In the genomic region with DNA sequence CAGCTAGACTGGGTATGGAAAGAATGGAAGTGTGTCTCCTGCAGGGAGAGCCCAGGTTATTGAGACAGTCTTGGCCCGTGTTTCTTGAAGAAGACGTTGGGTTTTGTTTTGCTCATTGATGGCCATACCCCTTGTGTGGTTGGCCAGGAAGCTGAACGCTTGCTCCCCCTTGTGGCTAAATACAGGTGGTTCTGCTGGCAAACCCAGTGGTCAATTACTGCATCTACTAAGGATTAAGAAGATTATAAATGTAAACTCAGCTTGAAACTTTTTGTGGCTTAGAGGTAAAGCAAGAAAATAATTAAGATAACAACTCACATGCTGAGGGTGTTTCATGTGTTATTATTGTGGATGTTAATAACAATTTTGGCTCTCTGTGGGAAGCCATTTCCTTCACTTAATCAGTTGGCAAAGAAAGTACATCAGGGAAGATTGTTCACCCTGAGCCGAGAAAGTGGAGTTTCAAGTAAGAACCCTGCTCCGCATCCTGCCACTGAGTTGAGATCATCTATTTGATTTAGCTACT, we compare ENCODE assay signal across 9 cellular contexts.
DNase-seq lines count a peak whose midpoint lies in the region; ATAC-seq and TF ChIP-seq lines count a peak whose summit lies in the region.
"Had no signal": no experiment of that assay in that cellular context is flagged by ENCODE, and none has a peak within 500 bp of the region (broad histone marks: within the 10 kb centered on the region; RNA-seq: fewer than 3 reads in every experiment).

No MANE protein-coding gene starts in this region.

- no peaks in the 10 kb centered on the region for H3K9me3 Mint-ChIP-seq in naive B cell
- H3K9me3 Mint-ChIP-seq: stimulated activated naive CD8-positive, alpha-beta T cell treated with anti-CD3 and anti-CD28 coated beads, Interleukin-15, Interleukin-2, amounts not matched to agents 100 ng/mL and 50 ng/mL, for 24 hours had no signal

- H3K27ac ChIP-seq in subcutaneous abdominal adipose tissue (ENCODE audit: low read depth, low read length): peak overlapping the region; percentile 76

- no peak overlapping the region for H3K4me3 ChIP-seq in AG09309 (ENCODE audit: control insufficient read depth, low read depth, low read length)
- peak overlapping the region in 1 of 5 donors; percentile 17 for H3K4me3 ChIP-seq in subcutaneous abdominal adipose tissue (ENCODE audit: low read depth in 1 of 5, low read length in 5 of 5)

- no peaks in the 10 kb centered on the region for H3K36me3 Mint-ChIP-seq in naive B cell

- DNase-seq in AG09309 (ENCODE audit: low read depth) (peak; percentile 24), NCI-H524 treated with DMSO at 0.1 percent for 48 hours (lab: John Stamatoyannopoulos, UW) (peak; percentile 4), erythroblast (lab: John Stamatoyannopoulos, UW) (peak; percentile 85 to 91), naive B cell (peak; percentile 51)
- DNase-seq in activated CD4-positive, alpha-beta T cell treated with anti-CD3 and anti-CD28 coated beads, Interleukin-2, amount 50 U/mL, for 48 hours: peak; percentile 54 to 60

- H3K27ac Mint-ChIP-seq in naive B cell: no peak overlapping the region
- H3K27ac Mint-ChIP-seq: stimulated activated naive CD8-positive, alpha-beta T cell treated with anti-CD3 and anti-CD28 coated beads, Interleukin-15, Interleukin-2, amounts not matched to agents 100 ng/mL and 50 ng/mL, for 24 hours had no signal

- peaks cover 2 to 39% (median 26%) of the 10 kb centered on the region in 5 donors for H3K4me1 ChIP-seq in subcutaneous abdominal adipose tissue (ENCODE audit: control insufficient read depth in 5 of 5, insufficient read depth in 5 of 5, low read length in 5 of 5)

- no peaks in the 10 kb centered on the region for H3K27me3 ChIP-seq in subcutaneous abdominal adipose tissue (ENCODE audit: control insufficient read depth in 5 of 5, insufficient read depth in 4 of 5, low read length in 5 of 5)

- peaks cover 3 to 12% (median 9%) of the 10 kb centered on the region in 3 donors for H3K27me3 Mint-ChIP-seq in naive B cell

- peak; percentile 83 for TF ChIP-seq CTCF in AG09309 (IDR thresholded peaks at IDR 0.05; ENCODE audit: control insufficient read depth, insufficient read depth, low read depth, low read length, missing control alignments)

- peak overlapping the region in 1 of 5 donors; percentile 29 for H3K9ac ChIP-seq in subcutaneous abdominal adipose tissue (ENCODE audit: low read length in 5 of 5)

- H3K4me1 Mint-ChIP-seq in naive B cell: peaks cover 11 to 16% (median 14%) of the 10 kb centered on the region in 3 donors

- peak overlapping the region in 4 of 8 donors; percentile 25 to 71 (median 28) for H3K4me3 Mint-ChIP-seq in naive B cell
- H3K4me3 Mint-ChIP-seq: stimulated activated naive CD8-positive, alpha-beta T cell treated with anti-CD3 and anti-CD28 coated beads, Interleukin-15, Interleukin-2, amounts not matched to agents 100 ng/mL and 50 ng/mL, for 24 hours had no signal

- no peak for TF ChIP-seq POLR2A in erythroblast (IDR thresholded peaks at IDR 0.05; ENCODE audit: low read length)

- no peaks in the 10 kb centered on the region for H3K9me3 ChIP-seq in subcutaneous abdominal adipose tissue (ENCODE audit: control insufficient read depth in 5 of 5, low read length in 5 of 5)

- H3K36me3 ChIP-seq in subcutaneous abdominal adipose tissue (ENCODE audit: control insufficient read depth in 5 of 5, insufficient read depth in 5 of 5, low read length in 5 of 5): no peaks in the 10 kb centered on the region

- peak; percentile 47 for ATAC-seq in GM18520 (IDR thresholded peaks at IDR 0.05; ENCODE audit: unreplicated experiment)
- ATAC-seq in HG03175 (IDR thresholded peaks at IDR 0.05; ENCODE audit: unreplicated experiment): peak; percentile 85
- ATAC-seq in naive B cell (ENCODE audit: low read depth in 2 of 2): peak; percentile 73 to 78

Comparison
In these comparisons a context has a peak if more than half of its experiments do, and no peak if none do; other contexts are left out.
1. DNase-seq: peak in every context shown above with its lines; median percentile 88 in erythroblast; 57 in activated CD4-positive, alpha-beta T cell treated with anti-CD3 and anti-CD28 coated beads, Interleukin-2, amount 50 U/mL, for 48 hours; 51 in naive B cell; 24 in AG09309; 4 in NCI-H524 treated with DMSO at 0.1 percent for 48 hours.